Comparison of ENCODE assay signal across 8 cellular contexts in genomic region chr3:152270944-152271343, GRCh38. TPM values are rescaled to one million over a fixed set of nuclear protein-coding genes. Genes with fewer than 3 reads are reported as not detected.
DNase-seq lines count a peak whose midpoint lies in the region; ATAC-seq and TF ChIP-seq lines count a peak whose summit lies in the region.

No MANE protein-coding gene starts in this region.

- H3K4me3 ChIP-seq in ascending aorta, result peak overlapping the region; percentile 76 to 86
- peak overlapping the region; percentile 83 for H3K4me3 ChIP-seq in lower lobe of right lung
- H3K4me3 ChIP-seq in tibial artery, result peak overlapping the region; percentile 71 to 80

- no peaks in the 10 kb centered on the region for H3K36me3 ChIP-seq in ascending aorta
- no peaks in the 10 kb centered on the region for H3K36me3 ChIP-seq in lower lobe of right lung
- no peaks in the 10 kb centered on the region for H3K36me3 ChIP-seq in tibial artery

- H3K4me1 Mint-ChIP-seq in activated T-cell treated with anti-CD3 and anti-CD28 coated beads, Interleukin-2, amount 50 U/mL, for 72 hours (ENCODE audit: low read depth), result peaks cover 66% of the 10 kb centered on the region

- no peak for ATAC-seq in activated T-cell treated with anti-CD3 and anti-CD28 coated beads, Interleukin-2, amount 50 U/mL, for 72 hours (replicated peaks in 1 of 2)
- ATAC-seq in lower lobe of right lung, result no peak
- ATAC-seq in GM18498 (IDR thresholded peaks at IDR 0.05; ENCODE audit: unreplicated experiment), result no peak

- H3K27ac ChIP-seq in ascending aorta, result peak overlapping the region; percentile 94 to 99
- peak overlapping the region; percentile 99 for H3K27ac ChIP-seq in lower lobe of right lung
- peak overlapping the region; percentile 93 to 99 for H3K27ac ChIP-seq in tibial artery

- no peak for DNase-seq in activated T-cell treated with anti-CD3 and anti-CD28 coated beads, Interleukin-2, amount 50 U/mL, for 72 hours
- DNase-seq in activated T-cell treated with anti-CD3 and anti-CD28 coated beads for 4 hours (no peak), ascending aorta (ENCODE audit: low spot score in 2 of 2) (no peak), lower lobe of right lung (no peak), tibial artery (no peak), pons (ENCODE audit: low spot score) (no peak)
- no peak for DNase-seq in activated CD4-positive, alpha-beta T cell treated with anti-CD3 and anti-CD28 coated beads, Interleukin-2, amount 50 U/mL, for 1 hour

- no peaks in the 10 kb centered on the region for H3K27me3 Mint-ChIP-seq in activated T-cell treated with anti-CD3 and anti-CD28 coated beads, Interleukin-2, amount 50 U/mL, for 72 hours (ENCODE audit: low read depth)

- H3K27me3 ChIP-seq in ascending aorta (no peaks in the 10 kb centered on the region), lower lobe of right lung (ENCODE audit: low read depth) (no peaks in the 10 kb centered on the region), tibial artery (no peaks in the 10 kb centered on the region)

- peak overlapping the region; percentile 86 to 94 for H3K4me3 Mint-ChIP-seq in activated T-cell treated with anti-CD3 and anti-CD28 coated beads, Interleukin-2, amount 50 U/mL, for 72 hours

- intact Hi-C loops in ascending aorta (cut with DNase I) (loop anchor here (2.0 kb wide), 1 partner anchor 30 kb away; no protein-coding TSS in a partner anchor), lower lobe of right lung (cut with DNase I) (no loop called here), tibial artery (cut with DNase I; ENCODE audit: low total_unique reads) (no loop called here)

- no peak for TF ChIP-seq CTCF in ascending aorta (IDR thresholded peaks at IDR 0.05)
- TF ChIP-seq CTCF in lower lobe of right lung (IDR thresholded peaks at IDR 0.05), result no peak
- TF ChIP-seq CTCF in tibial artery (IDR thresholded peaks at IDR 0.05), result no peak

- peak overlapping the region; percentile 98 for H3K27ac Mint-ChIP-seq in activated T-cell treated with anti-CD3 and anti-CD28 coated beads, Interleukin-2, amount 50 U/mL, for 72 hours

- no peaks in the 10 kb centered on the region for H3K9me3 Mint-ChIP-seq in activated T-cell treated with anti-CD3 and anti-CD28 coated beads, Interleukin-2, amount 50 U/mL, for 72 hours

- no peaks in the 10 kb centered on the region for H3K9me3 ChIP-seq in ascending aorta
- no peaks in the 10 kb centered on the region for H3K9me3 ChIP-seq in lower lobe of right lung
- H3K9me3 ChIP-seq in tibial artery, result no peaks in the 10 kb centered on the region

- H3K4me1 ChIP-seq in ascending aorta (peaks cover 3 to 20% of the 10 kb centered on the region in 2 donors), lower lobe of right lung (peaks cover 61% of the 10 kb centered on the region), tibial artery (peaks cover 0 to 49% (median 17%) of the 10 kb centered on the region in 4 donors)

- H3K36me3 Mint-ChIP-seq in activated T-cell treated with anti-CD3 and anti-CD28 coated beads, Interleukin-2, amount 50 U/mL, for 72 hours (ENCODE audit: insufficient read depth in 2 of 2), result peaks cover 8 to 28% of the 10 kb centered on the region in 2 donors

RNA-seq across cellular contexts. Expression of gene MBNL1, which starts 2.2 kb away (rescaled TPM):
- total RNA-seq in activated T-cell treated with anti-CD3 and anti-CD28 coated beads, Interleukin-2, amount 50 U/mL, for 72 hours, result 100 to 1,000 TPM; 299 to 323 TPM
- 350 TPM for total RNA-seq in ascending aorta
- total RNA-seq in lower lobe of right lung, result 235 TPM
